8 cellular contexts compared by ENCODE assay signal in the genomic region with DNA sequence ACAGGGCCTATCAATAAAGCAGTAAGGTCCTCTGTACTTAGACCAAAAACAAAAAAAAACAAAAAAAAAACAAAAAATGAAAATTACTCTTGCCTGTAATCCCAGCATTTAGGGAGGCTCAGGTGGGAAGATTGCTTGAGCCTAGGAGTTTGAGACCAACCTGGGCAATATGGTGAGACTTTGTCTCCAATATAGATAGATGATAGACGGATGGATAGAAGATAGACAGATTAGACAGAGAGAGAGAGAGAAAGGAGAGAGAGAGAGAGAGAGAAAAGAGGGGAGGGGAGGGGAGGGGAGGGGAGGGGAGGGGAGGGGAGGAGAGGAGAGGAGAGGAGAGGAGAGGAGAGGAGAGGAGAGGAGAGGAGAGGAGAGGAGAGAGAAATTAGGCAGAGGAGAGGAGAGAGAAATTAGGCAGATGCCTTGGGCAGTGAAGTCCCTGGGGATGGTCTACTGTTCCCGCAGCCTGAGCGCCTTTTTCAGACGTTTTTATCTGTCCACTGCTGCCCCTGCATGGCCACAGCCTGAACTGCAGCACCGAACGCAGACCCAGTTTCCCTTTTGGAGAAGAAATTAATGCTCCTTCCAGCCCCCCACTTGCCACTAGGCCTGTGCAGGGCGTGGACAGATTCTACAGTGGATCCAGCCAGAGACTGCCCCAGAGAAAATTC. TPM values are rescaled to one million over a fixed set of nuclear protein-coding genes. Genes with fewer than 3 reads are reported as not detected.
DNase-seq lines count a peak whose midpoint lies in the region; ATAC-seq lines count a peak whose summit lies in the region.

No MANE protein-coding gene starts in this region.

- DNase-seq in C1 segment of cervical spinal cord (lab: John Stamatoyannopoulos, UW), result peak in 12 of 14 donors; percentile 2 to 69 (median 34)
- DNase-seq in NCI-H748 (lab: John Stamatoyannopoulos, UW; ENCODE audit: unreplicated experiment), result peak; percentile 62
- DNase-seq in activated CD4-positive, alpha-beta T cell treated with anti-CD3 and anti-CD28 coated beads, Interleukin-2, amount 50 U/mL, for 24 hours (ENCODE audit: low read depth in 1 of 2, low spot score in 1 of 2), result peak; percentile 58 to 71
- peak; percentile 24 to 63 for DNase-seq in dermis microvascular lymphatic vessel endothelial cell (ENCODE audit: low read depth in 2 of 2)
- DNase-seq in lung microvascular endothelial cell (ENCODE audit: low read depth in 2 of 2), result peak; percentile 60 to 72
- DNase-seq in stimulated activated CD4-positive, alpha-beta T cell treated with anti-CD3 and anti-CD28 coated beads, TNF-alpha, amount 100 ng/mL, for 48 hours (ENCODE audit: low read depth in 3 of 3), result peak; percentile 61 to 67 (median 64)

- ATAC-seq in HG02885 (IDR thresholded peaks at IDR 0.05; ENCODE audit: poor library complexity, unreplicated experiment) (peak; percentile 55), GM19035 (IDR thresholded peaks at IDR 0.05; ENCODE audit: unreplicated experiment) (no peak)

RNA-seq across cellular contexts. Expression of a gene that starts 9.8 kb away (rescaled TPM):
- total RNA-seq in dermis microvascular lymphatic vessel endothelial cell (17.3 and 21.4 TPM in 2 replicates), lung microvascular endothelial cell (16.8 and 24.0 TPM in 2 replicates)

RNA-seq across cellular contexts. Expression of a gene that starts 10.0 kb away (rescaled TPM):
- total RNA-seq in dermis microvascular lymphatic vessel endothelial cell (0.26 and 0.38 TPM in 2 replicates), lung microvascular endothelial cell (under 0.01 and 0.60 TPM in 2 replicates)

RNA-seq across cellular contexts. Expression of a gene that starts 28.4 kb away (rescaled TPM):
- total RNA-seq in dermis microvascular lymphatic vessel endothelial cell, result 23.8 and 24.1 TPM in 2 replicates
- 19.2 and 27.2 TPM in 2 replicates for total RNA-seq in lung microvascular endothelial cell

RNA-seq across cellular contexts. Expression of a gene that starts 48.8 kb away (rescaled TPM):
- not detected in 2 replicates for total RNA-seq in dermis microvascular lymphatic vessel endothelial cell
- 0.20 and 0.22 TPM in 2 replicates for total RNA-seq in lung microvascular endothelial cell

RNA-seq across cellular contexts. Expression of a gene that starts 58.5 kb away (rescaled TPM):
- total RNA-seq in dermis microvascular lymphatic vessel endothelial cell (22.4 and 22.6 TPM in 2 replicates), lung microvascular endothelial cell (21.4 and 23.8 TPM in 2 replicates)
